In genomic region chr16:75062135-75062943, GRCh38 we compare ENCODE assay signal across 11 cellular contexts. TPM values are rescaled to one million over a fixed set of nuclear protein-coding genes. Genes with fewer than 3 reads are reported as not detected.
DNase-seq lines count a peak whose midpoint lies in the region; ATAC-seq, FAIRE-seq and TF ChIP-seq lines count a peak whose summit lies in the region.
"Had no signal": no experiment of that assay in that cellular context is flagged by ENCODE, and none has a peak within 500 bp of the region (broad histone marks: within the 10 kb centered on the region; RNA-seq: fewer than 3 reads in every experiment).

No MANE protein-coding gene starts in this region.

- H3K4me3 ChIP-seq in A549 (no peak overlapping the region), fibroblast of lung (replicated peaks in 1 of 4; ENCODE audit: control extremely low read depth in 1 of 4, insufficient read depth in 1 of 4, low read depth in 3 of 4, low read length in 4 of 4) (no peak overlapping the region)

- TF ChIP-seq RAD21 in A549 (conservative IDR thresholded peaks at IDR 0.05 in 1 of 2, IDR thresholded peaks at IDR 0.05 in 1 of 2) (no peak), Ishikawa (IDR thresholded peaks at IDR 0.05; ENCODE audit: low read depth) (no peak)

- intact Hi-C loops in activated CD8-positive, alpha-beta T cell treated with anti-CD3 and anti-CD28 coated beads for 36 hours (cut with micrococcal nuclease) = no loop called here

- peaks cover 27% of the 10 kb centered on the region for H3K4me1 ChIP-seq in A549
- peaks cover 4% of the 10 kb centered on the region for H3K4me1 ChIP-seq in fibroblast of lung (ENCODE audit: control insufficient read depth, extremely low read depth, insufficient read depth, low read length)

- DNase-seq in A549 (ENCODE audit: low read depth in 1 of 2, low spot score in 1 of 2) (no peak), fibroblast of lung (ENCODE audit: low read depth in 2 of 2) (peak; percentile 56 to 81), globus pallidus (ENCODE audit: low spot score) (no peak)
- DNase-seq in natural killer cell treated with Interleukin-12 subunit alpha and Interleukin-12 subunit beta and Interleukin-15 and Interleukin-18, amount 100 ng/mL, for 72 hours (ENCODE audit: low spot score) = no peak
- DNase-seq in stimulated activated naive CD4-positive, alpha-beta T cell treated with Interleukin-2 at 50 U/mL for 16 hours (lab: John Stamatoyannopoulos, UW) = no peak
- no peak for DNase-seq in activated CD8-positive, alpha-beta T cell treated with anti-CD3 and anti-CD28 coated beads for 36 hours
- DNase-seq: NCI-H69, SW 1271 had no signal

- H3K79me2 ChIP-seq in fibroblast of lung (ENCODE audit: control insufficient read depth, insufficient read depth, low read length) = peaks cover 15% of the 10 kb centered on the region

- FAIRE-seq in A549 (lab: Jason Lieb, UNC) = no peak

- H3K27ac ChIP-seq in A549 (peak overlapping the region; percentile 23 to 66; a peak in 3 of 6 replicates), fibroblast of lung (ENCODE audit: insufficient read depth, low read length) (peak overlapping the region; percentile 30)

- H3K36me3 Mint-ChIP-seq in natural killer cell treated with Interleukin-12 subunit alpha and Interleukin-12 subunit beta and Interleukin-15 and Interleukin-18, amount 100 ng/mL, for 72 hours = no peaks in the 10 kb centered on the region
- H3K36me3 Mint-ChIP-seq in activated CD8-positive, alpha-beta T cell treated with anti-CD3 and anti-CD28 coated beads for 36 hours (ENCODE audit: low read depth) = no peaks in the 10 kb centered on the region

- no peaks in the 10 kb centered on the region for H4K20me1 ChIP-seq in fibroblast of lung (ENCODE audit: control insufficient read depth, extremely low read depth, insufficient read depth, low read length)

- no peaks in the 10 kb centered on the region for H3K27me3 ChIP-seq in fibroblast of lung (ENCODE audit: control insufficient read depth, insufficient read depth, low read length)

- no peaks in the 10 kb centered on the region for H3K36me3 ChIP-seq in fibroblast of lung (ENCODE audit: control insufficient read depth, insufficient read depth, low read length)

- TF ChIP-seq CTCF in A549 (IDR thresholded peaks at IDR 0.05) (no peak), fibroblast of lung (conservative IDR thresholded peaks at IDR 0.05 in 1 of 2, IDR thresholded peaks at IDR 0.05 in 1 of 2; ENCODE audit: low read depth in 1 of 2, low read length in 2 of 2) (no peak)
- no peak for TF ChIP-seq CTCF in activated CD8-positive, alpha-beta T cell treated with anti-CD3 and anti-CD28 coated beads for 36 hours (IDR thresholded peaks at IDR 0.05)

- peak overlapping the region; percentile 39 for H3K4me3 Mint-ChIP-seq in natural killer cell treated with Interleukin-12 subunit alpha and Interleukin-12 subunit beta and Interleukin-15 and Interleukin-18, amount 100 ng/mL, for 72 hours
- H3K4me3 Mint-ChIP-seq in activated CD8-positive, alpha-beta T cell treated with anti-CD3 and anti-CD28 coated beads for 36 hours = no peak overlapping the region

- POLR2A ChIA-PET in A549 (lab: Yijun Ruan, JAX) = no interaction called here
- POLR2A ChIA-PET in activated CD8-positive, alpha-beta T cell treated with anti-CD3 and anti-CD28 coated beads for 36 hours (lab: Charles Lee) = interaction anchor here (0.6 kb wide), 1 partner anchor 107 kb away, joined by 3 read pairs; no protein-coding TSS in a partner anchor

- no peaks in the 10 kb centered on the region for H3K9me3 Mint-ChIP-seq in natural killer cell treated with Interleukin-12 subunit alpha and Interleukin-12 subunit beta and Interleukin-15 and Interleukin-18, amount 100 ng/mL, for 72 hours
- no peaks in the 10 kb centered on the region for H3K9me3 Mint-ChIP-seq in activated CD8-positive, alpha-beta T cell treated with anti-CD3 and anti-CD28 coated beads for 36 hours

- ATAC-seq in A549 = no peak
- no peak for ATAC-seq in natural killer cell treated with Interleukin-12 subunit alpha and Interleukin-12 subunit beta and Interleukin-15 and Interleukin-18, amount 100 ng/mL, for 72 hours
- no peak for ATAC-seq in activated CD8-positive, alpha-beta T cell treated with anti-CD3 and anti-CD28 coated beads for 36 hours
- ATAC-seq in GM18861 (IDR thresholded peaks at IDR 0.05; ENCODE audit: unreplicated experiment) = no peak
- ATAC-seq: HCT116 had no signal

- H3K27me3 Mint-ChIP-seq in natural killer cell treated with Interleukin-12 subunit alpha and Interleukin-12 subunit beta and Interleukin-15 and Interleukin-18, amount 100 ng/mL, for 72 hours = peaks cover 0 to 3% of the 10 kb centered on the region in 2 donors
- peaks cover 2% of the 10 kb centered on the region for H3K27me3 Mint-ChIP-seq in activated CD8-positive, alpha-beta T cell treated with anti-CD3 and anti-CD28 coated beads for 36 hours

- H3K27ac Mint-ChIP-seq in natural killer cell treated with Interleukin-12 subunit alpha and Interleukin-12 subunit beta and Interleukin-15 and Interleukin-18, amount 100 ng/mL, for 72 hours = peak overlapping the region; percentile 64 to 75
- H3K27ac Mint-ChIP-seq in activated CD8-positive, alpha-beta T cell treated with anti-CD3 and anti-CD28 coated beads for 36 hours = no peak overlapping the region

- no peak overlapping the region for H2AFZ ChIP-seq in fibroblast of lung (ENCODE audit: low read length)

- WGBS in A549 (ENCODE audit: missing lambda C conversion rate) = 84% methylated on average over 22 of the region's 22 CpGs

- H3K4me1 Mint-ChIP-seq in natural killer cell treated with Interleukin-12 subunit alpha and Interleukin-12 subunit beta and Interleukin-15 and Interleukin-18, amount 100 ng/mL, for 72 hours (ENCODE audit: low read depth in 2 of 2) = peaks cover 37 to 41% of the 10 kb centered on the region in 2 donors
- peaks cover 30% of the 10 kb centered on the region for H3K4me1 Mint-ChIP-seq in activated CD8-positive, alpha-beta T cell treated with anti-CD3 and anti-CD28 coated beads for 36 hours (ENCODE audit: low read depth)

- no peak for TF ChIP-seq POLR2A in A549 (IDR thresholded peaks at IDR 0.05; ENCODE audit: low read length)

- H3K4me2 ChIP-seq in A549 = no peak overlapping the region
- peak overlapping the region; percentile 56 for H3K4me2 ChIP-seq in fibroblast of lung (ENCODE audit: extremely low read depth, insufficient read depth, low read length)

- TF ChIP-seq EP300 in A549 (IDR thresholded peaks at IDR 0.05) (no peak), Ishikawa (IDR thresholded peaks at IDR 0.05; ENCODE audit: borderline replicate concordance) (no peak)

- H3K9me3 ChIP-seq in A549 (no peaks in the 10 kb centered on the region), fibroblast of lung (ENCODE audit: control insufficient read depth, insufficient read depth, low read depth, low read length) (no peaks in the 10 kb centered on the region)

- CTCF ChIA-PET in A549 (lab: Yijun Ruan, JAX) = interaction anchor here (0.6 to 2.5 kb wide), 9 partner anchors 9 to 96 kb away, joined by 3 to 12 read pairs (median 4); partner anchors contain the start of gene ZNRF1
- CTCF ChIA-PET in activated CD8-positive, alpha-beta T cell treated with anti-CD3 and anti-CD28 coated beads for 36 hours (lab: Charles Lee) = interaction anchor here (1.1 to 3.2 kb wide), 8 partner anchors 8 to 64 kb away, joined by 3 to 14 read pairs (median 3); partner anchors contain the start of gene ZNRF1

- no peak overlapping the region for H3K9ac ChIP-seq in fibroblast of lung (ENCODE audit: insufficient read depth, low read length)

TF ChIP-seq in A549, 52 proteins besides CTCF, POLR2A, EP300 and RAD21 (continues in another document):
- TF ChIP-seq KDM5A (IDR thresholded peaks at IDR 0.05) = no peak
- no peak for TF ChIP-seq HES2 (IDR thresholded peaks at IDR 0.05)
- no peak for TF ChIP-seq FOXS1 (CRISPR knock-in tag; IDR thresholded peaks at IDR 0.05)
- no peak for TF ChIP-seq HOXA7 (CRISPR knock-in tag; IDR thresholded peaks at IDR 0.05)
- no peak for TF ChIP-seq ZSCAN20 (CRISPR knock-in tag; IDR thresholded peaks at IDR 0.05)

TF ChIP-seq in Ishikawa, 13 proteins besides CTCF, POLR2A, EP300 and RAD21:
- 0 out of 2 replicates have a peak, but pooled peaks have one; percentile 26 for TF ChIP-seq MAX (IDR thresholded peaks at IDR 0.05)
- TF ChIP-seq TCF12 (IDR thresholded peaks at IDR 0.05; ENCODE audit: low read depth) = 0 out of 2 replicates have a peak, but pooled peaks have one; percentile 14
- no peak for TF ChIP-seq EGR1 (IDR thresholded peaks at IDR 0.05)

RNA-seq across cellular contexts. Expression of gene LDHD, which starts 54.2 kb away (rescaled TPM):
- polyA plus RNA-seq in A549 (2011; rRNA removed) (0.79 and 0.90 TPM in 2 replicates), A549 (2017; fragmentation: RNase III; extraction: RNeasy Plus Mini Kit Qiagen cat#74134 plus additional on column Dnase treatment) (0.83 to 1.3 TPM (median 1.1 TPM) in 3 replicates), fibroblast of lung (0.27 and 0.52 TPM in 2 replicates)
- polyA plus RNA-seq in A549 (2012; cell fraction: cytosol; rRNA removed) = 1.1 and 1.4 TPM in 2 replicates
- polyA plus RNA-seq in A549 (2012; cell fraction: nucleus; rRNA removed) = 3.0 and 3.8 TPM in 2 replicates
- polyA minus RNA-seq in A549 (2011; rRNA and poly(A)+ RNA removed) = 0.44 and 0.87 TPM in 2 replicates
- 1.0 and 4.5 TPM in 2 replicates for total RNA-seq in fibroblast of lung
- 0.35 and 0.91 TPM in 2 replicates for polyA plus RNA-seq in fibroblast of lung (2012)
- polyA minus RNA-seq in fibroblast of lung (ENCODE audit: low replicate concordance) = 0.27 TPM in 1 of 2 replicates, not detected in the other
- 1 to 10 TPM in 1 of 2 donors, under 1 TPM in 1; 0.19 to 1.1 TPM for total RNA-seq in natural killer cell treated with Interleukin-12 subunit alpha and Interleukin-12 subunit beta and Interleukin-15 and Interleukin-18, amount 100 ng/mL, for 72 hours
- not detected for total RNA-seq in activated CD8-positive, alpha-beta T cell treated with anti-CD3 and anti-CD28 coated beads for 36 hours

Comparison
In these comparisons a context has a peak if more than half of its experiments do, and no peak if none do; other contexts are left out.
1. DNase-seq: peak in fibroblast of lung (2 of 2); none in A549 (0 of 2), natural killer cell treated with Interleukin-12 subunit alpha and Interleukin-12 subunit beta and Interleukin-15 and Interleukin-18, amount 100 ng/mL, for 72 hours (single experiment), globus pallidus (single experiment), stimulated activated naive CD4-positive, alpha-beta T cell treated with Interleukin-2 at 50 U/mL for 16 hours (single experiment) and activated CD8-positive, alpha-beta T cell treated with anti-CD3 and anti-CD28 coated beads for 36 hours (single experiment).